Comparison of ENCODE assay signal across 21 cellular contexts in the genomic region with DNA sequence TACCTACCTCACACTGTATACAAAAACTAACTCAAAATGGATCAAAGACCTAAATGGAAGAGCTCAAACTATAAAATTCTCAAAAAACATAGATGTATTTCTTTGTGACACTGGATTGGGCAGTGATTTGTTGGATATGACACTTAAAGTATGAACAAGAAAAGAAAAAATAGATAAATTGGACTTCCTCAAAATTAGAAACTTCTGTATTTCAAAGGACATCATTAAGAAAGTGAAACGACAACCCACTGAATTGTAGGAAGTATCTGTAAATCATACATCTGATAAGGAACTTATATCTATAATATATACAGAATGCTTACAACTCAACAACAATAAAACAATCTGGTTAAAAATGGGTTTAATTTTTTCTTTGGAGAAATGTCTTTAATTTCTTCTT.
"Had no signal": no experiment of that assay in that cellular context is flagged by ENCODE, and none has a peak within 500 bp of the region (broad histone marks: within the 10 kb centered on the region; RNA-seq: fewer than 3 reads in every experiment).

No MANE protein-coding gene starts in this region.

- ATAC-seq: activated CD8-positive, alpha-beta T cell treated with anti-CD3 and anti-CD28 coated beads for 36 hours; activated T-cell treated with anti-CD3 and anti-CD28 coated beads, Interleukin-2, amount 50 U/mL, for 4 hours; stimulated activated naive CD8-positive, alpha-beta T cell treated with anti-CD3 and anti-CD28 coated beads, Interleukin-15, amount 100 ng/mL, for 72 hours had no signal

- H3K9me3 ChIP-seq: testis had no signal

- H3K36me3 Mint-ChIP-seq: activated naive CD8-positive, alpha-beta T cell treated with anti-CD3 and anti-CD28 coated beads for 36 hours; brain had no signal

- H3K27ac ChIP-seq: epithelial cell of prostate, right atrium auricular region, testis, upper lobe of left lung, WERI-Rb-1 had no signal

- H3K27ac Mint-ChIP-seq: activated CD8-positive, alpha-beta T cell treated with anti-CD3 and anti-CD28 coated beads for 36 hours; activated naive CD8-positive, alpha-beta T cell treated with anti-CD3 and anti-CD28 coated beads for 36 hours; brain; nephron; progenitor cell of endocrine pancreas; stimulated activated naive CD8-positive, alpha-beta T cell treated with anti-CD3 and anti-CD28 coated beads, Interleukin-15, amount 100 ng/mL, for 72 hours had no signal

- H3K4me3 Mint-ChIP-seq: activated CD8-positive, alpha-beta T cell treated with anti-CD3 and anti-CD28 coated beads for 36 hours; activated naive CD8-positive, alpha-beta T cell treated with anti-CD3 and anti-CD28 coated beads for 36 hours; activated T-cell treated with anti-CD3 and anti-CD28 coated beads, Interleukin-2, amount 50 U/mL, for 4 hours; brain; central memory CD8-positive, alpha-beta T cell; nephron; stimulated activated naive CD8-positive, alpha-beta T cell treated with anti-CD3 and anti-CD28 coated beads, Interleukin-15, amount 100 ng/mL, for 72 hours had no signal

- H3K36me3 ChIP-seq: right atrium auricular region, upper lobe of left lung, WERI-Rb-1 had no signal

- DNase-seq: activated CD4-positive, alpha-beta T cell treated with anti-CD3 and anti-CD28 coated beads for 4 hours; activated CD8-positive, alpha-beta T cell treated with anti-CD3 and anti-CD28 coated beads for 36 hours; activated gamma-delta T cell treated with Interleukin-2 at 50 U/mL for 16 hours; activated naive CD8-positive, alpha-beta T cell treated with anti-CD3 and anti-CD28 coated beads for 36 hours; activated T-cell treated with anti-CD3 and anti-CD28 coated beads, Interleukin-2, amount 50 U/mL, for 4 hours; cortex of kidney; effector memory CD4-positive, alpha-beta T cell; foreskin melanocyte; head of caudate nucleus; mesendoderm; occipital lobe; stimulated activated naive CD8-positive, alpha-beta T cell treated with anti-CD3 and anti-CD28 coated beads, Interleukin-15, amount 100 ng/mL, for 72 hours; testis; upper lobe of left lung; WERI-Rb-1 had no signal

- H3K4me3 ChIP-seq: right atrium auricular region, testis, upper lobe of left lung had no signal

- H3K4me1 Mint-ChIP-seq: activated naive CD8-positive, alpha-beta T cell treated with anti-CD3 and anti-CD28 coated beads for 36 hours; brain; central memory CD8-positive, alpha-beta T cell; nephron; stimulated activated naive CD8-positive, alpha-beta T cell treated with anti-CD3 and anti-CD28 coated beads, Interleukin-15, amount 100 ng/mL, for 72 hours had no signal

- H3K9me3 Mint-ChIP-seq: central memory CD8-positive, alpha-beta T cell; stimulated activated naive CD8-positive, alpha-beta T cell treated with anti-CD3 and anti-CD28 coated beads, Interleukin-15, amount 100 ng/mL, for 72 hours had no signal

- H3K27me3 ChIP-seq: right atrium auricular region, testis, upper lobe of left lung had no signal

- H3K27me3 Mint-ChIP-seq: progenitor cell of endocrine pancreas had no signal
